8 cellular contexts compared by ENCODE assay signal in the genomic region with DNA sequence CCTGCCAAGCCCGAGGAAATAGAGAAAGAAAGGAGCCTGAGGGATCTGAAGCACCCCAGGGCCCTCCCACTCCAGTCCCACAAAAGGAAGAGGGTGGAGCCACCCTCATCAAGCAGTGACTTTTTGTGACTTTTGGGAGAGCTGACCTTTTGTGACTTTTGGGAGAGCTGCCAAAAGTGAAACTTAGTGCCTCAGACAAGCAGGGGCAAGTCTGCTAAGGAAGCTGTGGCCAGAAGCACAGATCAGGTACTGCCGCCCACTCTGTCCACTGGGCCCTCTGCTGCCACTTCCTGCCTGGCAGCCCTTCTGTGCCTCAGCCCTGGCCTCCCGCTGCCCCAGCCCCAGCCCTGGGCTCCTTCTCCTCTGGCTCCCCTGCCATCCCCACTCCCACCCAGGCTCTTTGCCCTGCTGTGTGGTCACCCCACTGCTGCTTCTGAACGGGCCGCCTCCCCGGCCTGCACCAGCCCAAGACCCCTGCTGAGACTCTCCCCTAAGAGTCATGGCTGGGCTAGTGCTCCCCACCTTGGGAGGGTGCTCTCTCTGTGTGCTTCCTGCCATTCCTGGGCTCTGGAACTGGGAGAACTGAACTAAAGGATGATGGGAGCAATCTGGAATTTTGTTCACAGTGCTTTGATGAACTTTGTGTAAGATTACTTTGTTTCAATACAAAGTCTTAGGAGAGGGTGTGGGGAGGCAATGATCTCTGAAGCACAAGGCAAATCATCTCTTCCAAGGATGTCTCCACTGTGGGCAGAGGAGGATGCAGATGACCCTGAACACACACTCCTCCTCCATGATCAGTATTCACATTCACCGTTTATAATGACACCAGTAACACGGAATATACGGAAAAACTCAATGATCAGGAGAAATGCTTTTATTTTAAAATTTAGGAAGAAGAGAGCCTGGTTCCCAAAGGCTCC. TPM values are rescaled to one million over a fixed set of nuclear protein-coding genes. Genes with fewer than 3 reads are reported as not detected.
A peak's percentile ranks its signal among the peaks of the same experiment; 100 is the strongest.
DNase-seq lines count a peak whose midpoint lies in the region; ATAC-seq, FAIRE-seq and TF ChIP-seq lines count a peak whose summit lies in the region.

A gene (plus strand): TSS at position 147 of the 923 bp plus-strand sequence. CDS start 3,035 bp downstream, outside the sequence.

- intact Hi-C loops in endothelial cell of umbilical vein (cut with micrococcal nuclease): no loop called here
- intact Hi-C loops in ascending aorta (cut with DNase I): no loop called here

- TF ChIP-seq POLR2A in endothelial cell of umbilical vein (IDR thresholded peaks at IDR 0.05; ENCODE audit: low read depth, low read length): no peak

- H3K36me3 ChIP-seq in endothelial cell of umbilical vein (ENCODE audit: control insufficient read depth in 2 of 2, extremely low read depth in 1 of 2, insufficient read depth in 2 of 2, low read length in 2 of 2) (no peaks in the 10 kb centered on the region), ascending aorta (no peaks in the 10 kb centered on the region)

- H3K4me3 ChIP-seq in endothelial cell of umbilical vein (replicated peaks in 1 of 3; ENCODE audit: insufficient read depth in 1 of 3, low read depth in 1 of 3, low read length in 3 of 3): no peak within 1 kb of the TSS
- H3K4me3 ChIP-seq in ascending aorta: no peak within 1 kb of the TSS

- no peak for ATAC-seq in GM21390 (IDR thresholded peaks at IDR 0.05; ENCODE audit: unreplicated experiment)
- no peak for ATAC-seq in HG03521 (IDR thresholded peaks at IDR 0.05; ENCODE audit: unreplicated experiment)

- no peaks in the 10 kb centered on the region for H4K20me1 ChIP-seq in endothelial cell of umbilical vein (replicated peaks; ENCODE audit: control insufficient read depth, extremely low read depth, insufficient read depth, low read length)

- H3K9me1 ChIP-seq in endothelial cell of umbilical vein (replicated peaks; ENCODE audit: control insufficient read depth, extremely low read depth, insufficient read depth, low read length): no peaks in the 10 kb centered on the region

- peak within 1 kb of the TSS; percentile 65 for H2AFZ ChIP-seq in endothelial cell of umbilical vein (ENCODE audit: low read depth, low read length)

- TF ChIP-seq CTCF in endothelial cell of umbilical vein (IDR thresholded peaks at IDR 0.05; ENCODE audit: extremely low read depth in 1 of 2, insufficient read depth in 1 of 2, low read depth in 1 of 2, low read length in 2 of 2) (no peak), ascending aorta (IDR thresholded peaks at IDR 0.05) (no peak)

- H3K9ac ChIP-seq in endothelial cell of umbilical vein (replicated peaks; ENCODE audit: extremely low read depth, insufficient read depth, low read length): no peak within 1 kb of the TSS

- H3K79me2 ChIP-seq in endothelial cell of umbilical vein (ENCODE audit: control insufficient read depth, insufficient read depth, low read length): no peaks in the 10 kb centered on the region

- no peak within 1 kb of the TSS for H3K4me2 ChIP-seq in endothelial cell of umbilical vein (ENCODE audit: insufficient read depth, low read length)

- H3K4me1 ChIP-seq in endothelial cell of umbilical vein (ENCODE audit: control insufficient read depth, extremely low read depth, insufficient read depth, low read length) (no peaks in the 10 kb centered on the region), ascending aorta (no peaks in the 10 kb centered on the region)

- dilution Hi-C loops in endothelial cell of umbilical vein (cut with MboI; ENCODE audit: extremely low pct_ligation_motif_present, low sequenced_read_pairs): no loop called here

- CTCF ChIA-PET in activated CD8-positive, alpha-beta memory T cell treated with anti-CD3 and anti-CD28 coated beads for 36 hours (lab: Charles Lee): interaction anchor here (1.6 kb wide), 1 partner anchor 90 kb away, joined by 4 read pairs; no protein-coding TSS in a partner anchor
- CTCF ChIA-PET in endothelial cell of umbilical vein (lab: Charles Lee): interaction anchor here (1.4 kb wide), 1 partner anchor 227 kb away, joined by 5 read pairs; no protein-coding TSS in a partner anchor

- H3K9me3 ChIP-seq in endothelial cell of umbilical vein (replicated peaks; ENCODE audit: control insufficient read depth, insufficient read depth, low read length) (no peaks in the 10 kb centered on the region), ascending aorta (no peaks in the 10 kb centered on the region)

- no peak for DNase-seq in activated CD8-positive, alpha-beta memory T cell treated with anti-CD3 and anti-CD28 coated beads for 24 hours
- DNase-seq in RPMI8226: peak; percentile 91
- no peak for DNase-seq in endothelial cell of umbilical vein (ENCODE audit: low read depth, low spot score)
- peak; percentile 9 for DNase-seq in renal cortical epithelial cell (ENCODE audit: low read depth)
- DNase-seq in ascending aorta (ENCODE audit: low spot score in 2 of 2): no peak

- no peak for FAIRE-seq in endothelial cell of umbilical vein (lab: Jason Lieb, UNC)

- BruUV-seq in endothelial cell of umbilical vein (replicated peaks; lab: Mats Ljungman, UMichigan): no TSS peak

- H3K27ac ChIP-seq in endothelial cell of umbilical vein (ENCODE audit: insufficient read depth, low read depth, low read length) (no peak within 1 kb of the TSS), ascending aorta (no peak within 1 kb of the TSS)

- H3K27me3 ChIP-seq in endothelial cell of umbilical vein (ENCODE audit: control insufficient read depth in 2 of 2, insufficient read depth in 2 of 2, low read length in 2 of 2) (peaks cover 0 to 6% of the 10 kb centered on the region in 2 experiments), ascending aorta (no peaks in the 10 kb centered on the region)

- POLR2A ChIA-PET in activated CD8-positive, alpha-beta memory T cell treated with anti-CD3 and anti-CD28 coated beads for 36 hours (lab: Charles Lee): interaction anchor here (0.6 kb wide), 1 partner anchor 304 kb away, joined by 3 read pairs; no protein-coding TSS in a partner anchor
- POLR2A ChIA-PET in endothelial cell of umbilical vein (lab: Charles Lee): no interaction called here

TF ChIP-seq in endothelial cell of umbilical vein, 7 proteins besides CTCF, POLR2A, EP300 and RAD21:
- TF ChIP-seq JUN (IDR thresholded peaks at IDR 0.05; ENCODE audit: borderline replicate concordance, insufficient read depth, insufficient read length, low read depth) (no peak), POLR2AphosphoS5 (IDR thresholded peaks at IDR 0.05; ENCODE audit: insufficient read depth, low read depth, low read length) (no peak), EZH2 (IDR thresholded peaks at IDR 0.05; ENCODE audit: borderline replicate concordance, low read depth, low read length, severe bottlenecking) (no peak), FOS (IDR thresholded peaks at IDR 0.05; ENCODE audit: borderline replicate concordance, insufficient read depth, low read length) (no peak), MYC (IDR thresholded peaks at IDR 0.05; ENCODE audit: low read depth, low read length) (no peak), GATA2 (IDR thresholded peaks at IDR 0.05; ENCODE audit: insufficient read depth, insufficient read length, low read depth, low read length) (no peak)
- TF ChIP-seq, protein P1, sequence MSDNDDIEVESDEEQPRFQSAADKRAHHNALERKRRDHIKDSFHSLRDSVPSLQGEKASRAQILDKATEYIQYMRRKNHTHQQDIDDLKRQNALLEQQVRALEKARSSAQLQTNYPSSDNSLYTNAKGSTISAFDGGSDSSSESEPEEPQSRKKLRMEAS (IDR thresholded peaks at IDR 0.05; ENCODE audit: insufficient read depth, insufficient read length): no peak

RNA-seq across cellular contexts. Expression of the gene that starts here (rescaled TPM):
- 10 to 100 TPM; 11.0 to 11.6 TPM for total RNA-seq in activated CD8-positive, alpha-beta memory T cell treated with anti-CD3 and anti-CD28 coated beads for 36 hours
- not detected in 2 replicates for total RNA-seq in endothelial cell of umbilical vein
- not detected in 2 replicates for polyA plus RNA-seq in endothelial cell of umbilical vein
- 0.13 and 0.14 TPM in 2 replicates for polyA plus RNA-seq in endothelial cell of umbilical vein (2011; cell fraction: cytosol; rRNA removed)
- polyA plus RNA-seq in endothelial cell of umbilical vein (2011; cell fraction: nucleus; rRNA removed): 0.36 TPM in 1 of 2 replicates, not detected in the other
- polyA plus RNA-seq in endothelial cell of umbilical vein (2012): 0.22 and 0.24 TPM in 2 replicates
- 0.39 TPM in 1 of 2 replicates, not detected in the other for polyA minus RNA-seq in endothelial cell of umbilical vein
- not detected for polyA minus RNA-seq in endothelial cell of umbilical vein (2011; cell fraction: cytosol; rRNA and poly(A)+ RNA removed)
- polyA minus RNA-seq in endothelial cell of umbilical vein (2011; cell fraction: nucleus; rRNA and poly(A)+ RNA removed): not detected in 2 replicates
- 0.65 and 0.87 TPM in 2 replicates for total RNA-seq in renal cortical epithelial cell
- not detected for total RNA-seq in ascending aorta

Comparison
In these comparisons a context has a peak if more than half of its experiments do, and no peak if none do; other contexts are left out.
1. Peak in DNase-seq in renal cortical epithelial cell; RNA of the gene not detected or under 1 TPM.